Comparison of ENCODE assay signal across 1 cellular context in genomic region chr6:155398221-155398620, GRCh38.
TF ChIP-seq lines count a peak whose summit lies in the region.

No MANE protein-coding gene starts in this region.

TF ChIP-seq in HepG2, 621 proteins besides CTCF, POLR2A, EP300 and RAD21 (continued from another document):
- no peak for TF ChIP-seq ELK4 (CRISPR knock-in tag; IDR thresholded peaks at IDR 0.05; ENCODE audit: borderline replicate concordance)
- no peak for TF ChIP-seq ARID4A (CRISPR knock-in tag; IDR thresholded peaks at IDR 0.05; ENCODE audit: borderline replicate concordance)
- TF ChIP-seq ZNF672 (CRISPR knock-in tag; IDR thresholded peaks at IDR 0.05): no peak
- 0 out of 2 replicates have a peak, but pooled peaks have one; percentile 61 for TF ChIP-seq ZNF335 (CRISPR knock-in tag; IDR thresholded peaks at IDR 0.05)
- peak; percentile 1; the same call in 1 of the 2 replicates for TF ChIP-seq ZNF543 (CRISPR knock-in tag; IDR thresholded peaks at IDR 0.05)
- TF ChIP-seq AGO2 (optimal IDR thresholded peaks at IDR 0.05; ENCODE audit: low read depth, low read length): no peak
- TF ChIP-seq ZSCAN25 (CRISPR knock-in tag; IDR thresholded peaks at IDR 0.05): peak; percentile 36; the same call in 1 of the 2 replicates
- TF ChIP-seq ZNF784 (CRISPR knock-in tag; IDR thresholded peaks at IDR 0.05; ENCODE audit: borderline replicate concordance): 0 out of 2 replicates have a peak, but pooled peaks have one; percentile 68
- TF ChIP-seq ZNF12 (CRISPR knock-in tag; IDR thresholded peaks at IDR 0.05): no peak
